15 cellular contexts compared by ENCODE assay signal in genomic region chr7:90715067-90715466, GRCh38.
DNase-seq lines count a peak whose midpoint lies in the region; ATAC-seq, FAIRE-seq and TF ChIP-seq lines count a peak whose summit lies in the region.
"Had no signal": no experiment of that assay in that cellular context is flagged by ENCODE, and none has a peak within 500 bp of the region (broad histone marks: within the 10 kb centered on the region; RNA-seq: fewer than 3 reads in every experiment).

No MANE protein-coding gene starts in this region.

- TF ChIP-seq CTCF in OCI-LY1 (IDR thresholded peaks at IDR 0.05; ENCODE audit: low read length) (no peak), osteoblast (IDR thresholded peaks at IDR 0.05; ENCODE audit: extremely low read depth, low read depth, low read length) (no peak)
- TF ChIP-seq CTCF in CD8-positive, alpha-beta T cell (IDR thresholded peaks at IDR 0.05) = no peak

- no peak overlapping the region for H3K4me3 Mint-ChIP-seq in CD8-positive, alpha-beta T cell
- H3K4me3 Mint-ChIP-seq: activated T-helper 17 cell treated with anti-CD3 and anti-CD28 coated beads, Interleukin-2, amount 50 U/mL, for 72 hours; stimulated activated naive CD8-positive, alpha-beta T cell treated with anti-CD3 and anti-CD28 coated beads, Interleukin-15, amount 100 ng/mL, for 72 hours had no signal

- DNase-seq in GM12892 (ENCODE audit: insufficient read length) (no peak), NCI-H524 (lab: John Stamatoyannopoulos, UW) (no peak), osteoblast (ENCODE audit: insufficient read length, low spot score, missing footprints) (no peak), RKO (ENCODE audit: low spot score) (no peak)
- DNase-seq in CD8-positive, alpha-beta T cell = no peak
- DNase-seq: activated CD4-positive, alpha-beta T cell treated with anti-CD3 and anti-CD28 coated beads for 48 hours; DND-41; foreskin melanocyte; NCI-H1930; stimulated activated CD4-positive, alpha-beta T cell treated with anti-CD3 and anti-CD28 coated beads, Interleukin-4, amount 100 ng/mL, for 24 hours; stimulated activated naive CD8-positive, alpha-beta T cell treated with anti-CD3 and anti-CD28 coated beads, Interleukin-15, amount 100 ng/mL, for 72 hours had no signal

- H3F3A ChIP-seq in OCI-LY1 (ENCODE audit: insufficient read depth, low read length) = no peaks in the 10 kb centered on the region

- H3K27ac ChIP-seq in OCI-LY1 (ENCODE audit: low read depth, low read length, poor library complexity, severe bottlenecking) (peak overlapping the region; percentile 91), osteoblast (ENCODE audit: low read depth, low read length) (no peak overlapping the region)
- no peak overlapping the region for H3K27ac ChIP-seq in CD8-positive, alpha-beta T cell (ENCODE audit: low read depth, low read length)

- peaks cover 86% of the 10 kb centered on the region for H3K4me1 ChIP-seq in OCI-LY1 (ENCODE audit: insufficient read depth, low read length, severe bottlenecking)
- H3K4me1 ChIP-seq in osteoblast (ENCODE audit: insufficient read depth, low read length) = peaks cover 19% of the 10 kb centered on the region
- H3K4me1 ChIP-seq in CD8-positive, alpha-beta T cell (ENCODE audit: insufficient read depth, low read length) = no peaks in the 10 kb centered on the region

- CTCF ChIA-PET in CD8-positive, alpha-beta T cell (lab: Charles Lee) = no interaction called here

- H3K79me2 ChIP-seq in OCI-LY1 (ENCODE audit: insufficient read depth, low read length) = peaks cover 100% of the 10 kb centered on the region
- H3K79me2 ChIP-seq in osteoblast (ENCODE audit: insufficient read depth, low read length) = peaks cover 80% of the 10 kb centered on the region

- H3K9me3 ChIP-seq in OCI-LY1 (ENCODE audit: low read length) = no peaks in the 10 kb centered on the region
- H3K9me3 ChIP-seq in osteoblast (ENCODE audit: low read depth, low read length) = no peaks in the 10 kb centered on the region
- H3K9me3 ChIP-seq in CD8-positive, alpha-beta T cell (ENCODE audit: low read length) = no peaks in the 10 kb centered on the region

- peaks cover 16% of the 10 kb centered on the region for H3K36me3 ChIP-seq in OCI-LY1 (ENCODE audit: insufficient read depth, low read length)
- no peaks in the 10 kb centered on the region for H3K36me3 ChIP-seq in osteoblast (ENCODE audit: insufficient read depth, low read length)
- H3K36me3 ChIP-seq in CD8-positive, alpha-beta T cell (ENCODE audit: insufficient read depth, low read length) = no peaks in the 10 kb centered on the region

- intact Hi-C loops in CD8-positive, alpha-beta T cell (cut with DNase I, micrococcal nuclease) = no loop called here

- H3K4me2 ChIP-seq in OCI-LY1 (ENCODE audit: low read length) = peak overlapping the region; percentile 89
- no peak overlapping the region for H3K4me2 ChIP-seq in osteoblast (ENCODE audit: insufficient read depth, low read length)

- no peaks in the 10 kb centered on the region for H3K4me1 Mint-ChIP-seq in CD8-positive, alpha-beta T cell (ENCODE audit: low read depth)
- H3K4me1 Mint-ChIP-seq: activated T-helper 17 cell treated with anti-CD3 and anti-CD28 coated beads, Interleukin-2, amount 50 U/mL, for 72 hours; stimulated activated naive CD8-positive, alpha-beta T cell treated with anti-CD3 and anti-CD28 coated beads, Interleukin-15, amount 100 ng/mL, for 72 hours had no signal

- H3K9ac ChIP-seq in OCI-LY1 (ENCODE audit: low read length) = peak overlapping the region; percentile 67

- no peak overlapping the region for H3K27ac Mint-ChIP-seq in CD8-positive, alpha-beta T cell
- H3K27ac Mint-ChIP-seq: activated T-helper 17 cell treated with anti-CD3 and anti-CD28 coated beads, Interleukin-2, amount 50 U/mL, for 72 hours; stimulated activated naive CD8-positive, alpha-beta T cell treated with anti-CD3 and anti-CD28 coated beads, Interleukin-15, amount 100 ng/mL, for 72 hours had no signal

- POLR2A ChIA-PET in CD8-positive, alpha-beta T cell (lab: Charles Lee) = no interaction called here

- no peaks in the 10 kb centered on the region for H3K27me3 ChIP-seq in OCI-LY1 (ENCODE audit: insufficient read depth, low read length)
- H3K27me3 ChIP-seq in osteoblast (ENCODE audit: insufficient read depth, low read length) = no peaks in the 10 kb centered on the region
- H3K27me3 ChIP-seq in CD8-positive, alpha-beta T cell (ENCODE audit: insufficient read depth, low read length) = no peaks in the 10 kb centered on the region

- H3K9me3 Mint-ChIP-seq in CD8-positive, alpha-beta T cell = no peaks in the 10 kb centered on the region
- H3K9me3 Mint-ChIP-seq: activated T-helper 17 cell treated with anti-CD3 and anti-CD28 coated beads, Interleukin-2, amount 50 U/mL, for 72 hours; stimulated activated naive CD8-positive, alpha-beta T cell treated with anti-CD3 and anti-CD28 coated beads, Interleukin-15, amount 100 ng/mL, for 72 hours had no signal

- no peaks in the 10 kb centered on the region for H3K36me3 Mint-ChIP-seq in CD8-positive, alpha-beta T cell

- H3K4me3 ChIP-seq in OCI-LY1 (ENCODE audit: low read depth, low read length, poor library complexity, severe bottlenecking) (peak overlapping the region; percentile 88), osteoblast (ENCODE audit: insufficient read depth, low read length) (no peak overlapping the region)
- no peak overlapping the region for H3K4me3 ChIP-seq in CD8-positive, alpha-beta T cell (ENCODE audit: low read depth, low read length)

- FAIRE-seq in GM12892 (lab: Jason Lieb, UNC) = peak; percentile 77

- H3K9me2 ChIP-seq in OCI-LY1 (ENCODE audit: low read depth, low read length) = no peaks in the 10 kb centered on the region

- ATAC-seq in GM19452 (IDR thresholded peaks at IDR 0.05; ENCODE audit: unreplicated experiment) (peak; percentile 36), HG02884 (IDR thresholded peaks at IDR 0.05; ENCODE audit: unreplicated experiment) (peak; percentile 50)
- no peak for ATAC-seq in CD8-positive, alpha-beta T cell
- ATAC-seq: activated T-helper 17 cell treated with anti-CD3 and anti-CD28 coated beads, Interleukin-2, amount 50 U/mL, for 72 hours; stimulated activated naive CD8-positive, alpha-beta T cell treated with anti-CD3 and anti-CD28 coated beads, Interleukin-15, amount 100 ng/mL, for 72 hours had no signal

- no peaks in the 10 kb centered on the region for H3K27me3 Mint-ChIP-seq in CD8-positive, alpha-beta T cell (ENCODE audit: low read depth)
- H3K27me3 Mint-ChIP-seq: stimulated activated naive CD8-positive, alpha-beta T cell treated with anti-CD3 and anti-CD28 coated beads, Interleukin-15, amount 100 ng/mL, for 72 hours had no signal

- no peak overlapping the region for H2AFZ ChIP-seq in OCI-LY1 (ENCODE audit: low read length)
- no peak overlapping the region for H2AFZ ChIP-seq in osteoblast (ENCODE audit: low read length)

- no peak for TF ChIP-seq POLR2A in GM12892 (IDR thresholded peaks at IDR 0.05; ENCODE audit: low read depth, low read length)

- H4K20me1 ChIP-seq in OCI-LY1 (ENCODE audit: insufficient read depth, low read length) (no peaks in the 10 kb centered on the region), osteoblast (ENCODE audit: insufficient read depth, low read length) (peaks cover 4% of the 10 kb centered on the region)
